In the genomic region with DNA sequence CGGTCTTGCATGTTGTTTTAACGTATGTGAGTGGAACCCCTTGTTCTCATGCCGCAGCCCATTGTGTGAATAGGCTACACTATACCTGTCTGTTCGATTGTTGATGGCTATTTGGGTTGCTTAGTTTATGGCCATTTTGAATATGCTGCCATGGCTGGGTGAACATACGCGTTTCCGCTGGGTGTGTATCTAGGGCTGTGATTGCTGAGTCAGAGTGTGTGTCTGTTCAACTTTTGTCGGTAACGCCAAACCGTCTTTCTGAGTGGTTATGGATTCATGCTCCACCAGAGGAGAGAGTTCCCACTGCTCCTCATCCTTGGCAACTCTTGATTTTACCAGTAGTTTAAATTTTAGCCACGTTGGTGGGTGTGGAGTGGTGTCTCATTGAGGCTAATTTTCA, we compare ENCODE assay signal across 10 cellular contexts.
"Had no signal": no experiment of that assay in that cellular context is flagged by ENCODE, and none has a peak within 500 bp of the region (broad histone marks: within the 10 kb centered on the region; RNA-seq: fewer than 3 reads in every experiment).

No MANE protein-coding gene starts in this region.

- H3K36me3 ChIP-seq: ovary, transverse colon had no signal

- DNase-seq: activated CD4-positive, alpha-beta T cell treated with anti-CD3 and anti-CD28 coated beads for 36 hours; activated CD8-positive, alpha-beta T cell treated with anti-CD3 and anti-CD28 coated beads, Interleukin-2, amount 10 ng/mL, durations not matched to agents 7 days and 5 days; activated naive CD8-positive, alpha-beta T cell treated with anti-CD3 and anti-CD28 coated beads, Interleukin-2, amount 10 ng/mL, durations not matched to agents 7 days and 5 days; kidney; ovary; small intestine; T-cell; transverse colon had no signal

- H3K27ac ChIP-seq: ovary, transverse colon, VCaP had no signal

- H3K4me3 ChIP-seq: ovary, transverse colon had no signal

- H3K36me3 Mint-ChIP-seq: activated naive CD8-positive, alpha-beta T cell treated with anti-CD3 and anti-CD28 coated beads, Interleukin-2, amount 10 ng/mL, durations not matched to agents 7 days and 5 days; T-cell had no signal

- H3K9me3 ChIP-seq: ovary, transverse colon had no signal

- H3K27ac Mint-ChIP-seq: activated CD4-positive, alpha-beta T cell treated with anti-CD3 and anti-CD28 coated beads for 36 hours; activated CD8-positive, alpha-beta T cell treated with anti-CD3 and anti-CD28 coated beads, Interleukin-2, amount 10 ng/mL, durations not matched to agents 7 days and 5 days; activated naive CD8-positive, alpha-beta T cell treated with anti-CD3 and anti-CD28 coated beads, Interleukin-2, amount 10 ng/mL, durations not matched to agents 7 days and 5 days; T-cell had no signal

- H3K9me3 Mint-ChIP-seq: activated naive CD8-positive, alpha-beta T cell treated with anti-CD3 and anti-CD28 coated beads, Interleukin-2, amount 10 ng/mL, durations not matched to agents 7 days and 5 days; T-cell had no signal

- H3K27me3 ChIP-seq: ovary had no signal

- H3K4me3 Mint-ChIP-seq: activated CD4-positive, alpha-beta T cell treated with anti-CD3 and anti-CD28 coated beads for 36 hours; activated CD8-positive, alpha-beta T cell treated with anti-CD3 and anti-CD28 coated beads, Interleukin-2, amount 10 ng/mL, durations not matched to agents 7 days and 5 days; activated naive CD8-positive, alpha-beta T cell treated with anti-CD3 and anti-CD28 coated beads, Interleukin-2, amount 10 ng/mL, durations not matched to agents 7 days and 5 days; neural crest cell; T-cell had no signal
